In genomic region chr10:5281355-5281754, GRCh38 we compare ENCODE assay signal across 28 cellular contexts.
"Had no signal": no experiment of that assay in that cellular context is flagged by ENCODE, and none has a peak within 500 bp of the region (broad histone marks: within the 10 kb centered on the region; RNA-seq: fewer than 3 reads in every experiment).

No MANE protein-coding gene starts in this region.

- H3K4me3 ChIP-seq: neural progenitor cell, ovary, psoas muscle, right lobe of liver, sigmoid colon, suprapubic skin, testis, tibial artery, transverse colon, upper lobe of right lung, uterus had no signal

- H2AFZ ChIP-seq: neural progenitor cell, parathyroid adenoma had no signal

- H3K27ac Mint-ChIP-seq: naive thymus-derived CD4-positive, alpha-beta T cell; nephron; neural progenitor cell; stimulated activated memory B cell treated with anti-CD40 and anti-IgM and Interleukin-4, amounts not matched to agents 10 μg/mL and 1 μg/mL and 100 μg/mL, for 72 hours; stimulated activated naive CD8-positive, alpha-beta T cell treated with anti-CD3 and anti-CD28 coated beads, Interleukin-15, amount 100 ng/mL, for 72 hours; type B pancreatic cell had no signal

- ATAC-seq: naive thymus-derived CD4-positive, alpha-beta T cell; psoas muscle; right cardiac atrium; right lobe of liver; stimulated activated memory B cell treated with anti-CD40 and anti-IgM and Interleukin-4, amounts not matched to agents 10 μg/mL and 1 μg/mL and 100 μg/mL, for 72 hours; stimulated activated naive CD8-positive, alpha-beta T cell treated with anti-CD3 and anti-CD28 coated beads, Interleukin-15, amount 100 ng/mL, for 72 hours; stimulated activated naive CD8-positive, alpha-beta T cell treated with anti-CD3 and anti-CD28 coated beads, Interleukin-15, Interleukin-2, amounts not matched to agents 100 U/mL and 50 U/mL, for 24 hours had no signal

- H3K36me3 ChIP-seq: neural progenitor cell, ovary, right lobe of liver, sigmoid colon, suprapubic skin, tibial artery, transverse colon, upper lobe of right lung, uterus had no signal

- FAIRE-seq: small intestine had no signal

- H3K4me3 Mint-ChIP-seq: nephron; neural progenitor cell; stimulated activated memory B cell treated with anti-CD40 and anti-IgM and Interleukin-4, amounts not matched to agents 10 μg/mL and 1 μg/mL and 100 μg/mL, for 72 hours; stimulated activated naive CD8-positive, alpha-beta T cell treated with anti-CD3 and anti-CD28 coated beads, Interleukin-15, amount 100 ng/mL, for 72 hours; type B pancreatic cell had no signal

- H3K4me2 ChIP-seq: neural progenitor cell had no signal

- H3K4me1 Mint-ChIP-seq: nephron; neural progenitor cell; stimulated activated memory B cell treated with anti-CD40 and anti-IgM and Interleukin-4, amounts not matched to agents 10 μg/mL and 1 μg/mL and 100 μg/mL, for 72 hours had no signal

- H3K79me2 ChIP-seq: parathyroid adenoma had no signal

- H3K36me3 Mint-ChIP-seq: neural progenitor cell; stimulated activated memory B cell treated with anti-CD40 and anti-IgM and Interleukin-4, amounts not matched to agents 10 μg/mL and 1 μg/mL and 100 μg/mL, for 72 hours; type B pancreatic cell had no signal

- H3K27ac ChIP-seq: neural progenitor cell, ovary, parathyroid adenoma, psoas muscle, right lobe of liver, sigmoid colon, suprapubic skin, testis, tibial artery, transverse colon, upper lobe of right lung, uterus had no signal

- H3K9ac ChIP-seq: neural progenitor cell, parathyroid adenoma had no signal

- H3K9me3 ChIP-seq: ovary, psoas muscle, right lobe of liver, sigmoid colon, suprapubic skin, testis, tibial artery, transverse colon, upper lobe of right lung, uterus had no signal

- DNase-seq: naive thymus-derived CD4-positive, alpha-beta T cell; occipital lobe; ovary; posterior cingulate gyrus; psoas muscle; right cardiac atrium; right lobe of liver; sigmoid colon; small intestine; stimulated activated CD4-positive, alpha-beta T cell treated with anti-CD3 and anti-CD28 coated beads, Interleukin-15, amount 100 ng/mL, for 24 hours; stimulated activated CD4-positive, alpha-beta T cell treated with anti-CD3 and anti-CD28 coated beads, Interleukin-4, amount 100 ng/mL, for 1 hour; stimulated activated CD4-positive, alpha-beta T cell treated with anti-CD3 and anti-CD28 coated beads, Interleukin-4, amount 100 ng/mL, for 4 hours; stimulated activated CD8-positive, alpha-beta memory T cell treated with anti-CD3 and anti-CD28 coated beads, Interleukin-4, amount 100 ng/mL, for 48 hours; stimulated activated naive CD4-positive, alpha-beta T cell; stimulated activated naive CD8-positive, alpha-beta T cell treated with anti-CD3 and anti-CD28 coated beads, Interleukin-15, amount 100 ng/mL, for 72 hours; stimulated activated naive CD8-positive, alpha-beta T cell treated with anti-CD3 and anti-CD28 coated beads, Interleukin-15, Interleukin-2, amounts not matched to agents 100 U/mL and 50 U/mL, for 24 hours; substantia nigra; testis; tibial artery; transverse colon; upper lobe of right lung; uterus had no signal

- H3K27me3 Mint-ChIP-seq: stimulated activated naive CD8-positive, alpha-beta T cell treated with anti-CD3 and anti-CD28 coated beads, Interleukin-15, amount 100 ng/mL, for 72 hours had no signal

- H3K4me1 ChIP-seq: sigmoid colon, testis, upper lobe of right lung, uterus had no signal

- H3K9me3 Mint-ChIP-seq: nephron; neural progenitor cell; stimulated activated memory B cell treated with anti-CD40 and anti-IgM and Interleukin-4, amounts not matched to agents 10 μg/mL and 1 μg/mL and 100 μg/mL, for 72 hours; stimulated activated naive CD8-positive, alpha-beta T cell treated with anti-CD3 and anti-CD28 coated beads, Interleukin-15, amount 100 ng/mL, for 72 hours had no signal

- H3K27me3 ChIP-seq: neural progenitor cell, ovary, right lobe of liver, sigmoid colon, suprapubic skin, testis, transverse colon, upper lobe of right lung, uterus had no signal
